Comparison of ENCODE assay signal across 2 cellular contexts in genomic region chr14:95480109-95480886, GRCh38.
TF ChIP-seq lines count a peak whose summit lies in the region.

No MANE protein-coding gene starts in this region.

TF ChIP-seq in IMR-90, 13 proteins besides CTCF, POLR2A, EP300 and RAD21:
- no peak for TF ChIP-seq FOS (IDR thresholded peaks at IDR 0.05; ENCODE audit: low read depth, low read length)
- TF ChIP-seq CEBPB (IDR thresholded peaks at IDR 0.05; ENCODE audit: low read depth, low read length): no peak
- TF ChIP-seq RCOR1 (IDR thresholded peaks at IDR 0.05; ENCODE audit: insufficient replicate concordance, low read length): no peak
- TF ChIP-seq CHD1 (IDR thresholded peaks at IDR 0.05; ENCODE audit: low read depth, low read length): no peak
- no peak for TF ChIP-seq BHLHE40 (IDR thresholded peaks at IDR 0.05; ENCODE audit: low read depth, low read length)
- TF ChIP-seq MAFK (IDR thresholded peaks at IDR 0.05; ENCODE audit: low read depth, low read length): no peak
- TF ChIP-seq ELK1 (IDR thresholded peaks at IDR 0.05; ENCODE audit: borderline replicate concordance, low read depth, low read length): no peak
- TF ChIP-seq MXI1 (IDR thresholded peaks at IDR 0.05; ENCODE audit: borderline replicate concordance, low read depth, low read length): no peak
- TF ChIP-seq USF2 (IDR thresholded peaks at IDR 0.05; ENCODE audit: low read depth, low read length): no peak
- no peak for TF ChIP-seq NFE2L2 (IDR thresholded peaks at IDR 0.05; ENCODE audit: low read depth, low read length)
- TF ChIP-seq SMC3 (IDR thresholded peaks at IDR 0.05; ENCODE audit: low read depth, low read length): no peak
- no peak for TF ChIP-seq RFX5 (IDR thresholded peaks at IDR 0.05; ENCODE audit: low read depth, low read length)

TF ChIP-seq in WTC11, 78 proteins besides CTCF, POLR2A, EP300 and RAD21:
- TF ChIP-seq MAX (CRISPR knock-in tag; IDR thresholded peaks at IDR 0.05) (no peak), ZNF423 (CRISPR knock-in tag; IDR thresholded peaks at IDR 0.05) (no peak), CDX4 (CRISPR knock-in tag; IDR thresholded peaks at IDR 0.05; ENCODE audit: borderline replicate concordance) (no peak), STAT6 (CRISPR knock-in tag; conservative IDR thresholded peaks at IDR 0.05; ENCODE audit: low read depth) (no peak), FOXP1 (CRISPR knock-in tag; IDR thresholded peaks at IDR 0.05; ENCODE audit: borderline replicate concordance) (no peak), ETV6 (CRISPR knock-in tag; IDR thresholded peaks at IDR 0.05) (no peak), ELF4 (CRISPR knock-in tag; IDR thresholded peaks at IDR 0.05; ENCODE audit: low read depth) (no peak), MYBL2 (CRISPR knock-in tag; IDR thresholded peaks at IDR 0.05) (no peak), ATF6 (CRISPR knock-in tag; IDR thresholded peaks at IDR 0.05) (no peak), RELA (CRISPR knock-in tag; IDR thresholded peaks at IDR 0.05; ENCODE audit: borderline replicate concordance) (no peak), ZNF232 (CRISPR knock-in tag; IDR thresholded peaks at IDR 0.05) (no peak), GRHL2 (CRISPR knock-in tag; IDR thresholded peaks at IDR 0.05; ENCODE audit: insufficient replicate concordance, severe bottlenecking) (no peak), MLX (CRISPR knock-in tag; IDR thresholded peaks at IDR 0.05) (no peak)
